In the genomic region with DNA sequence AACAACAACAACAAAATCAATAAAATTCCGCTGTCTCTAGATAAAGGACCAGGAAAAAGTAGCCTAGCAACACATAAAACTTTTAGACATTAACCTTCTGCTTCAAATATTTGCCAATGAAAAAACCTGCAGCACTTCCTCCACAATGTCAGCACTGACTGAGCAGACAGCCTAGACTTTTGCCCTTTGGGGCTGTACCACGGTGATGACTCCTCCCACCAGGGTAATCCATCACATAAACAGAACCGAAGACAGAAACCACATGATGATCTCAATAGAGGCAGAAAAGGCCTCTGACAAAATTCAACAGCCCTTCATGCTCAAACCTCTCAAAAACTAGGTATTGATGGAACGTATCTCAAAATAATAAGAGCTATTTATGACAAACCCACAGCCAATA, we compare ENCODE assay signal across 12 cellular contexts. TPM values are rescaled to one million over a fixed set of nuclear protein-coding genes. Genes with fewer than 3 reads are reported as not detected.
"Had no signal": no experiment of that assay in that cellular context is flagged by ENCODE, and none has a peak within 500 bp of the region (broad histone marks: within the 10 kb centered on the region; RNA-seq: fewer than 3 reads in every experiment).

No MANE protein-coding gene starts in this region.

- FAIRE-seq: bronchial epithelial cell, endometrium had no signal

- H3K9me3 ChIP-seq: thyroid gland, uterus had no signal

- H3K4me1 ChIP-seq: parathyroid adenoma, thyroid gland, uterus had no signal

- ATAC-seq: esophagus mucosa; left lobe of liver; stimulated activated effector memory CD8-positive, alpha-beta T cell treated with anti-CD3 and anti-CD28 coated beads, Interleukin-12 subunit alpha, Interleukin-12 subunit beta, amount 100 ng/mL, for 72 hours had no signal

- H3K27me3 ChIP-seq: thyroid gland, uterus had no signal

- H3K9ac ChIP-seq: parathyroid adenoma had no signal

- H3K79me2 ChIP-seq: parathyroid adenoma had no signal

- H2AFZ ChIP-seq: parathyroid adenoma had no signal

- DNase-seq: activated CD4-positive, alpha-beta memory T cell treated with anti-CD3 and anti-CD28 coated beads, Interleukin-2, amount 10 ng/mL, durations not matched to agents 7 days and 5 days; activated T-cell treated with anti-CD3 and anti-CD28 coated beads, Interleukin-2, amount 50 U/mL, for 48 hours; aorta; retina; thyroid gland; uterus had no signal

- H3K36me3 ChIP-seq: thyroid gland, uterus had no signal

- H3K4me3 ChIP-seq: thyroid gland, uterus had no signal

- H3K27ac ChIP-seq: parathyroid adenoma, thyroid gland, uterus had no signal

RNA-seq across cellular contexts. Expression of a gene that starts 30.2 kb away (rescaled TPM):
- total RNA-seq: activated CD4-positive, alpha-beta memory T cell treated with anti-CD3 and anti-CD28 coated beads, Interleukin-2, amount 10 ng/mL, durations not matched to agents 7 days and 5 days; esophagus mucosa had no signal
